ENCODE assay signal across 10 cellular contexts in the genomic region with DNA sequence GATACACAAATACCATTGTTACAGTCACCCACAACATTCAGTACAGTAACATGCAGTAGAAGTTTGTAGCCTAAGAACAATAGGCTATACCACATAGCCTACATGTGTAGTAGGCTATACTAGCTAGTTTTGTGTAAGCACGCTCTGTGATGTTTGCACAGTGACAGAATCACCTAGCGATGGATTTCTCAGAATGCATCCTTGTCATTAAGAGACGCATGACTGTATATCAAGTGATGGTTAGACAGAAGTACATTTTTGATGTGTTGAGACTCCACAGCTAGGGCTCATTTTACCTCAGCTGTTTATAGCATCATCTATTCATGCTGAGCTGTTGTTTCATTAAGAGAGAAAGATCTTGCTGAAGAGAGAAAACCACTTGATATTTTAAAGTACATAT.
"Had no signal": no experiment of that assay in that cellular context is flagged by ENCODE, and none has a peak within 500 bp of the region (broad histone marks: within the 10 kb centered on the region; RNA-seq: fewer than 3 reads in every experiment).

No MANE protein-coding gene starts in this region.

- H3K4me1 Mint-ChIP-seq: GM23338 had no signal

- ATAC-seq: GM23338, HCT116, K562 had no signal

- H3K27ac Mint-ChIP-seq: GM23338, HFFc6 had no signal

- H3K9me3 Mint-ChIP-seq: GM23338, HFFc6 had no signal

- FAIRE-seq: H1, HTR-8/SVneo, K562 had no signal

- DNase-seq: H7, HFFc6, IMR-90, KG1 had no signal

- H3K4me3 Mint-ChIP-seq: GM23338, HFFc6 had no signal

- H3K9me3 ChIP-seq: HAP-1 had no signal

- H3K4me3 ChIP-seq: GM23338, HAP-1, K562 had no signal
